8 cellular contexts compared by ENCODE assay signal in the genomic region with DNA sequence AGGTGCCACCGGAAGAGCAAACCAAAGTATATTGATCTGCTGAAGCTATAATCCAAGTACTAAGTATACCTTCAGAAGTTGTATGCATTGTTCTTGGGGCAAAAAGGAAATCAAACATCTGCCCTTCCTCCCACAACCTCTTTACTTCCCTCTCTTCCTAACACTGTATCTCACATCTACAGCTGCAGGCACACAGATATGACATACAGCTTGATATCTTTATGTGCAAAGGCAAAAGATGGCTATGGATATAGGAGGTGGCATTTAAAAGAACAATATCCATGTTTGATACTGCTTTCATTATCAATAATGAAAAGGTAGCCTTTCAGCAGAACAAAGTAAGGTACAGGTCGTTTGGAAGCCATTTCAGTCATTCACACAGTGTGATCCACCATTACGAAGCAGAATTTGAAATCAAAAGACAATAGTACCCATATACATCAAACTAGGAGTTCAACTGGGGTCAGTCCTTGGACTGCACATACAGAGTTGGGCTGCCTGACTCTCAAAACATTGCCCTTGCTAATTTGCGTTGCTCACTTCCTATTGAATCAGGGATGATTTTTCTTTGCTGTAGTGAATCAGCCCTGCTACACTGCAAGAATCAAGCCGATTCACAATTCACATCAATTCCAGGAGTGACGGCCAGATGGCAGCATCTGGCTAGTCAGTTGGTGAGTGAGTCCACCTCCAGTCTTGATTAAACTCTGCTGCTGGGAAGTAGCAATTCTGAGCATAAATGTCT. TPM values are rescaled to one million over a fixed set of nuclear protein-coding genes. Genes with fewer than 3 reads are reported as not detected.
A peak's percentile ranks its signal among the peaks of the same experiment; 100 is the strongest.
DNase-seq lines count a peak whose midpoint lies in the region; ATAC-seq and TF ChIP-seq lines count a peak whose summit lies in the region.

No MANE protein-coding gene starts in this region.

- no peaks in the 10 kb centered on the region for H3K79me2 ChIP-seq in mammary epithelial cell (ENCODE audit: insufficient read depth, low read length)

- TF ChIP-seq CTCF in WERI-Rb-1 (IDR thresholded peaks at IDR 0.05; ENCODE audit: low read depth, low read length): peak; percentile 53
- TF ChIP-seq CTCF in mammary epithelial cell (conservative IDR thresholded peaks at IDR 0.05 in 1 of 2, IDR thresholded peaks at IDR 0.05 in 1 of 2; ENCODE audit: extremely low read depth in 1 of 2, insufficient read depth in 1 of 2, low read depth in 1 of 2, low read length in 2 of 2): peak; percentile 76 to 81

- H3K9ac ChIP-seq in mammary epithelial cell (ENCODE audit: insufficient read depth, low read length): no peak overlapping the region

- 35% methylated on average over 6 of the region's 6 CpGs for WGBS in mammary epithelial cell (ENCODE audit: low coverage, missing lambda C conversion rate)

- H3K4me3 ChIP-seq in WERI-Rb-1 (ENCODE audit: low read depth, low read length) (no peak overlapping the region), mammary epithelial cell (replicated peaks in 1 of 3; ENCODE audit: insufficient read depth in 1 of 3, low read depth in 2 of 3, low read length in 3 of 3) (no peak overlapping the region)

- H3K27me3 ChIP-seq in WERI-Rb-1 (ENCODE audit: insufficient read depth, low read depth, severe bottlenecking): peaks cover 87% of the 10 kb centered on the region
- H3K27me3 ChIP-seq in mammary epithelial cell (ENCODE audit: insufficient read depth, low read length): no peaks in the 10 kb centered on the region

- H3K36me3 ChIP-seq in WERI-Rb-1: no peaks in the 10 kb centered on the region
- no peaks in the 10 kb centered on the region for H3K36me3 ChIP-seq in mammary epithelial cell (ENCODE audit: insufficient read depth, low read length)

- peak overlapping the region; percentile 15 for H2AFZ ChIP-seq in mammary epithelial cell (ENCODE audit: low read depth, low read length)

- DNase-seq in Right ventricle myocardium inferior (ENCODE audit: missing footprints) (no peak), cardiac septum (ENCODE audit: low spot score) (no peak), NCI-H1694 (lab: John Stamatoyannopoulos, UW) (peak; percentile 45), WERI-Rb-1 (peak; percentile 37), mammary epithelial cell (peak; percentile 69), kidney glomerular epithelial cell (lab: John Stamatoyannopoulos, UW) (peak; percentile 65)
- peak; percentile 60 for DNase-seq in stimulated activated CD4-positive, alpha-beta T cell treated with anti-CD3 and anti-CD28 coated beads, Interleukin-4, amount 100 ng/mL, for 1 hour

- in situ Hi-C loops in mammary epithelial cell (cut with MboI; ENCODE audit: low sequenced_read_pairs in 2 of 2): loop anchor here in 1 of 2 donors (10.0 to 25.0 kb wide), 3 partner anchors 267 to 390 kb away; partner anchors contain the start of genes CCNB1IP1, PARP2 and ZNF219

- no peaks in the 10 kb centered on the region for H4K20me1 ChIP-seq in mammary epithelial cell (ENCODE audit: insufficient read depth, low read length)

- no peaks in the 10 kb centered on the region for H3K4me1 ChIP-seq in mammary epithelial cell (ENCODE audit: insufficient read depth, low read length)

- H3K27ac ChIP-seq in WERI-Rb-1: no peak overlapping the region
- H3K27ac ChIP-seq in mammary epithelial cell (ENCODE audit: insufficient read depth, low read depth, low read length): no peak overlapping the region

- dilution Hi-C loops in mammary epithelial cell (cut with HindIII; ENCODE audit: low sequenced_read_pairs): no loop called here

- no peak overlapping the region for H3K4me2 ChIP-seq in mammary epithelial cell (ENCODE audit: insufficient read depth, low read depth, low read length)

- no TSS peak for BruUV-seq in mammary epithelial cell (replicated peaks; lab: Mats Ljungman, UMichigan)

- intact Hi-C loops in Right ventricle myocardium inferior (cut with DNase I) (loop anchor here (1.0 to 10.0 kb wide), 3 partner anchors 158 to 277 kb away; no protein-coding TSS in a partner anchor), cardiac septum (cut with DNase I) (loop anchor here (2.0 to 5.0 kb wide), 2 partner anchors 157 to 340 kb away; no protein-coding TSS in a partner anchor), mammary epithelial cell (cut with micrococcal nuclease) (loop anchor here (1.0 kb wide), 3 partner anchors 158 to 343 kb away; no protein-coding TSS in a partner anchor)

- H3K9me3 ChIP-seq in WERI-Rb-1 (ENCODE audit: severe bottlenecking) (no peaks in the 10 kb centered on the region), mammary epithelial cell (replicated peaks; ENCODE audit: insufficient read depth, low read length) (no peaks in the 10 kb centered on the region)

- CTCF ChIA-PET in mammary epithelial cell (lab: Charles Lee; ENCODE audit: low non-redundant PET): interaction anchor here (0.7 kb wide), 1 partner anchor 151 kb away, joined by 5 read pairs; no protein-coding TSS in a partner anchor

- ATAC-seq in Right ventricle myocardium inferior (peak; percentile 81), HG02885 (IDR thresholded peaks at IDR 0.05; ENCODE audit: poor library complexity, unreplicated experiment) (no peak)

RNA-seq across cellular contexts. Expression of gene ANG, which starts 8.9 kb away (rescaled TPM):
- 4.5 TPM for total RNA-seq in Right ventricle myocardium inferior
- total RNA-seq in cardiac septum: 2.7 TPM
- total RNA-seq in mammary epithelial cell: 1 to 10 TPM; 2.5 to 3.7 TPM
- polyA plus RNA-seq in mammary epithelial cell: 4.1 TPM
- not detected for polyA minus RNA-seq in mammary epithelial cell

RNA-seq across cellular contexts. Expression of gene RNASE4, which starts 13.1 kb away (rescaled TPM):
- 11.9 TPM for total RNA-seq in Right ventricle myocardium inferior
- total RNA-seq in cardiac septum: 5.6 TPM
- total RNA-seq in mammary epithelial cell: 10 to 100 TPM in 1 of 2 donors, 1 to 10 TPM in 1; 2.7 to 10.3 TPM
- 8.5 TPM for polyA plus RNA-seq in mammary epithelial cell
- polyA minus RNA-seq in mammary epithelial cell: not detected

RNA-seq across cellular contexts. Expression of gene EDDM3A, which starts 48.2 kb away (rescaled TPM):
- total RNA-seq in Right ventricle myocardium inferior: not detected
- not detected for total RNA-seq in cardiac septum
- total RNA-seq in mammary epithelial cell: not detected
- not detected for polyA plus RNA-seq in mammary epithelial cell
- polyA minus RNA-seq in mammary epithelial cell: not detected

RNA-seq across cellular contexts. Expression of gene OR6S1, which starts 56.0 kb away (rescaled TPM):
- total RNA-seq in Right ventricle myocardium inferior (not detected), cardiac septum (not detected), mammary epithelial cell (not detected)
- not detected for polyA plus RNA-seq in mammary epithelial cell
- polyA minus RNA-seq in mammary epithelial cell: not detected

Comparison
In these comparisons a context has a peak if more than half of its experiments do, and no peak if none do; other contexts are left out.
1. DNase-seq: peak in NCI-H1694 (single experiment), WERI-Rb-1 (single experiment), mammary epithelial cell (single experiment), kidney glomerular epithelial cell (single experiment) and stimulated activated CD4-positive, alpha-beta T cell treated with anti-CD3 and anti-CD28 coated beads, Interleukin-4, amount 100 ng/mL, for 1 hour (single experiment); none in Right ventricle myocardium inferior (single experiment) and cardiac septum (single experiment).